In the genomic region with DNA sequence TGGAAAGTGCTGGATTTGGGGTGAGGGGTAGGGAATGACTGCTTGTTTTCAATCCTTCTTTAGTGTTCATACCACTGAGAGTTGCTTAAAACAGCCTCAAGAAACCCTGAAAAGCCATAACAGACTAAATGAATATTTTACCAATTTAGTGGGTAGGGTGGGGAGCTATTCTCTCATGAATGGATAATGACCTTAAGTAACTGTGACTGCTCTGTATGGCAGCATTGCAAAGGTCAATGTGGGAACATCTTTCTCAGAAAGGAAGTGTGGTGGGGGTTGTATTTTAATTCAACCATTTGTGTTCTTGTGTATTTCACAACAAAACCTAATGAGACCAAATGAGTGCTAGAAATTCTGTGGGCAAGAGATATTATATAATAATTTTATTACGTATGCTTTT, we compare ENCODE assay signal across 17 cellular contexts.
"Had no signal": no experiment of that assay in that cellular context is flagged by ENCODE, and none has a peak within 500 bp of the region (broad histone marks: within the 10 kb centered on the region; RNA-seq: fewer than 3 reads in every experiment).

No MANE protein-coding gene starts in this region.

- H3K27ac ChIP-seq: colonic mucosa had no signal

- DNase-seq: activated CD4-positive, alpha-beta memory T cell treated with anti-CD3 and anti-CD28 coated beads, Interleukin-2, amount 10 ng/mL, durations not matched to agents 7 days and 5 days; activated CD8-positive, alpha-beta memory T cell treated with anti-CD3 and anti-CD28 coated beads, Interleukin-2, amount 50 U/mL, for 48 hours; activated naive CD4-positive, alpha-beta T cell treated with Interleukin-2 at 50 U/mL for 16 hours; colonic mucosa; effector CD4-positive, alpha-beta T cell; gastrocnemius medialis; heart right ventricle; stimulated activated CD4-positive, alpha-beta T cell treated with anti-CD3 and anti-CD28 coated beads, Interleukin-4, amount 100 ng/mL, for 24 hours; substantia nigra; T-helper 17 cell; transverse colon had no signal

- ATAC-seq: activated CD4-positive, CD25-positive, alpha-beta regulatory T cell treated with anti-CD3 and anti-CD28 coated beads, Interleukin-2, amount 50 U/mL, for 24 hours; gastrocnemius medialis; heart right ventricle; left lobe of liver; T-helper 17 cell had no signal

- H3K4me3 Mint-ChIP-seq: activated CD4-positive, alpha-beta memory T cell treated with anti-CD3 and anti-CD28 coated beads, Interleukin-2, amount 10 ng/mL, durations not matched to agents 7 days and 5 days; memory B cell; nephron; T-helper 17 cell had no signal

- FAIRE-seq: islet of Langerhans, TTC549 had no signal

- H3K36me3 ChIP-seq: colonic mucosa, gastrocnemius medialis, heart right ventricle, transverse colon had no signal

- H3K27ac Mint-ChIP-seq: activated CD4-positive, alpha-beta memory T cell treated with anti-CD3 and anti-CD28 coated beads, Interleukin-2, amount 10 ng/mL, durations not matched to agents 7 days and 5 days; memory B cell; T-helper 17 cell had no signal

- H3K9me3 Mint-ChIP-seq: activated CD4-positive, alpha-beta memory T cell treated with anti-CD3 and anti-CD28 coated beads, Interleukin-2, amount 10 ng/mL, durations not matched to agents 7 days and 5 days; memory B cell; nephron had no signal

- H3K27me3 ChIP-seq: colonic mucosa, gastrocnemius medialis, heart right ventricle, transverse colon had no signal

- H3K27me3 Mint-ChIP-seq: activated CD4-positive, alpha-beta memory T cell treated with anti-CD3 and anti-CD28 coated beads, Interleukin-2, amount 10 ng/mL, durations not matched to agents 7 days and 5 days; memory B cell; T-helper 17 cell had no signal

- H3K9me3 ChIP-seq: colonic mucosa, gastrocnemius medialis, transverse colon had no signal

- H3K4me3 ChIP-seq: colonic mucosa, gastrocnemius medialis, transverse colon had no signal
